19 cellular contexts compared by ENCODE assay signal in genomic region chr3:62981962-62982361, GRCh38.
"Had no signal": no experiment of that assay in that cellular context is flagged by ENCODE, and none has a peak within 500 bp of the region (broad histone marks: within the 10 kb centered on the region; RNA-seq: fewer than 3 reads in every experiment).

No MANE protein-coding gene starts in this region.

- DNase-seq: dorsolateral prefrontal cortex; effector CD4-positive, alpha-beta T cell; head of caudate nucleus; kidney; left lung; mesendoderm; midbrain; naive thymus-derived CD8-positive, alpha-beta T cell; pancreas; sigmoid colon; stimulated activated CD4-positive, alpha-beta T cell treated with anti-CD3 and anti-CD28 coated beads, Interleukin-4, amount 100 ng/mL, for 4 hours; stimulated activated naive CD8-positive, alpha-beta T cell treated with anti-CD3 and anti-CD28 coated beads, Interleukin-15, Interleukin-2, amounts not matched to agents 100 U/mL and 50 U/mL, for 24 hours; substantia nigra; testis; tibial artery had no signal

- H3K27me3 ChIP-seq: left lung, neutrophil, pancreas, right atrium auricular region, sigmoid colon, testis, tibial artery had no signal

- H3K4me1 ChIP-seq: left lung, pancreas, prostate gland, right atrium auricular region, sigmoid colon, testis, tibial artery had no signal

- H3K27ac ChIP-seq: dorsolateral prefrontal cortex, left lung, neutrophil, pancreas, prostate gland, right atrium auricular region, sigmoid colon, testis, tibial artery had no signal

- H3K4me3 ChIP-seq: dorsolateral prefrontal cortex, left lung, pancreas, prostate gland, right atrium auricular region, sigmoid colon, testis, tibial artery had no signal

- H3K36me3 ChIP-seq: left lung, neutrophil, pancreas, prostate gland, right atrium auricular region, sigmoid colon, tibial artery had no signal

- H3K9me3 ChIP-seq: left lung, neutrophil, pancreas, prostate gland, right atrium auricular region, sigmoid colon, testis, tibial artery had no signal

- ATAC-seq: left lung; naive thymus-derived CD8-positive, alpha-beta T cell; pancreas; stimulated activated memory B cell treated with anti-CD40 and anti-IgM and Interleukin-4, amounts not matched to agents 10 μg/mL and 1 μg/mL and 100 μg/mL, for 72 hours; stimulated activated naive CD8-positive, alpha-beta T cell treated with anti-CD3 and anti-CD28 coated beads, Interleukin-15, Interleukin-2, amounts not matched to agents 100 U/mL and 50 U/mL, for 24 hours had no signal
